ENCODE assay signal across 23 cellular contexts in the genomic region with DNA sequence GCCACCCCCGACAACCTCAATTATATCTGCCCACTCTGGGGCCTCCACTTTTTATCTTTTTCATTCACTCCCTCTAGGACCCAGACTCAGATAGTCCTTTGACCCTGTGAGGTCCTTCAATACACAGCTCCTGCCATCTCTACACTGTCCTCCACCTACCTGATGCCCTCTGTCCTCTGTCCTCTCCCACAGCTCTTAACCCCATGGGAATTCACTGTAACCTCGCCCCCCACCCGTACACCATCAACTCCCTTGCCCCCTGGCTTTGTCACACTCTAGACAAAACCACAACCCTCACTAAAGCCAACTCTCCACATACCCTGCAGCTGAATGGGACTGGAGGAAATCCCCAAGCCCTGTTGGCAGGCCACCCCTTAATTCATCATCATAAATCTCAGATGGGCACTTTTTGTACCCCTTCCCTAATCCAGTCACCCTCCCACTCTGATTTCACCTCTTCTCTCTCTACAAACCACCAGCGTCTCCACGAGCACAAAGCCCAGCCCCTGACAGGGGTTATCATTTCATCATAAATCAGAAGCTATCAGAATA. TPM values are rescaled to one million over a fixed set of nuclear protein-coding genes. Genes with fewer than 3 reads are reported as not detected.
DNase-seq lines count a peak whose midpoint lies in the region; ATAC-seq, FAIRE-seq and TF ChIP-seq lines count a peak whose summit lies in the region.
"Had no signal": no experiment of that assay in that cellular context is flagged by ENCODE, and none has a peak within 500 bp of the region (broad histone marks: within the 10 kb centered on the region; RNA-seq: fewer than 3 reads in every experiment).

No MANE protein-coding gene starts in this region.

- peak overlapping the region; percentile 69; the same call in 1 of the 2 replicates for H3K9ac ChIP-seq in KMS-11
- H3K9ac ChIP-seq in astrocyte (ENCODE audit: low read length), result no peak overlapping the region

- H3K27me3 ChIP-seq in KMS-11 (ENCODE audit: insufficient read depth, low read depth) (no peaks in the 10 kb centered on the region), astrocyte (ENCODE audit: insufficient read depth, low read length) (no peaks in the 10 kb centered on the region)
- H3K27me3 ChIP-seq: hepatocyte had no signal

- H3K4me2 ChIP-seq in KMS-11, result peak overlapping the region; percentile 82
- H3K4me2 ChIP-seq in astrocyte (ENCODE audit: low read length), result no peak overlapping the region
- H3K4me2 ChIP-seq: A549, hepatocyte had no signal

- no peak for FAIRE-seq in astrocyte (lab: Jason Lieb, UNC)
- FAIRE-seq: A549, HTR-8/SVneo, TTC549 had no signal

- no peaks in the 10 kb centered on the region for H3K27me3 Mint-ChIP-seq in activated CD4-positive, alpha-beta T cell treated with anti-CD3 and anti-CD28 coated beads, Interleukin-2, amount 10 ng/mL, durations not matched to agents 24 days and 14 days
- no peaks in the 10 kb centered on the region for H3K27me3 Mint-ChIP-seq in astrocyte (ENCODE audit: low read depth, unreplicated experiment)
- H3K27me3 Mint-ChIP-seq in progenitor cell of endocrine pancreas, result peaks cover 7% of the 10 kb centered on the region

- H3K79me2 ChIP-seq in KMS-11 (ENCODE audit: insufficient read depth, low read depth), result no peaks in the 10 kb centered on the region; the same call in 1 of the 2 replicates
- no peaks in the 10 kb centered on the region for H3K79me2 ChIP-seq in astrocyte (ENCODE audit: insufficient read depth, low read length)
- H3K79me2 ChIP-seq: hepatocyte had no signal

- TF ChIP-seq CTCF in KMS-11 (conservative IDR thresholded peaks at IDR 0.05; ENCODE audit: low read depth, low read length), result no peak
- no peak for TF ChIP-seq CTCF in astrocyte (IDR thresholded peaks at IDR 0.05; ENCODE audit: insufficient read depth, low read depth, low read length)
- TF ChIP-seq CTCF in progenitor cell of endocrine pancreas (IDR thresholded peaks at IDR 0.05; ENCODE audit: unreplicated experiment), result no peak

- no peak overlapping the region for H3K4me3 Mint-ChIP-seq in activated CD4-positive, alpha-beta T cell treated with anti-CD3 and anti-CD28 coated beads, Interleukin-2, amount 10 ng/mL, durations not matched to agents 24 days and 14 days
- H3K4me3 Mint-ChIP-seq in astrocyte (ENCODE audit: unreplicated experiment) (no peak overlapping the region), progenitor cell of endocrine pancreas (ENCODE audit: low read depth) (no peak overlapping the region)
- H3K4me3 Mint-ChIP-seq: mesothelial cell of epicardium had no signal

- H2AFZ ChIP-seq in KMS-11 (ENCODE audit: low read depth) (peak overlapping the region; percentile 16; the same call in 1 of the 2 replicates), astrocyte (ENCODE audit: low read depth, low read length) (no peak overlapping the region)
- H2AFZ ChIP-seq: hepatocyte had no signal

- H4K20me1 ChIP-seq in KMS-11 (ENCODE audit: insufficient read depth), result no peaks in the 10 kb centered on the region
- H4K20me1 ChIP-seq in astrocyte (ENCODE audit: insufficient read depth, low read length), result no peaks in the 10 kb centered on the region

- H3K27ac Mint-ChIP-seq in activated CD4-positive, alpha-beta T cell treated with anti-CD3 and anti-CD28 coated beads, Interleukin-2, amount 10 ng/mL, durations not matched to agents 24 days and 14 days, result peak overlapping the region; percentile 64
- H3K27ac Mint-ChIP-seq in astrocyte (ENCODE audit: unreplicated experiment) (peak overlapping the region; percentile 74), progenitor cell of endocrine pancreas (no peak overlapping the region)
- H3K27ac Mint-ChIP-seq: mesothelial cell of epicardium had no signal

- H3K4me3 ChIP-seq in KMS-11 (IDR thresholded peaks at IDR 0.05; ENCODE audit: insufficient read depth, low read depth, low read length) (no peak overlapping the region), astrocyte (ENCODE audit: insufficient read depth, low read depth, low read length) (no peak overlapping the region)
- H3K4me3 ChIP-seq: A549, hepatocyte had no signal

- H3K9me3 Mint-ChIP-seq in activated CD4-positive, alpha-beta T cell treated with anti-CD3 and anti-CD28 coated beads, Interleukin-2, amount 10 ng/mL, durations not matched to agents 24 days and 14 days, result no peaks in the 10 kb centered on the region
- peaks cover 4% of the 10 kb centered on the region for H3K9me3 Mint-ChIP-seq in astrocyte (ENCODE audit: unreplicated experiment)
- H3K9me3 Mint-ChIP-seq in progenitor cell of endocrine pancreas (ENCODE audit: low read depth), result no peaks in the 10 kb centered on the region
- H3K9me3 Mint-ChIP-seq: mesothelial cell of epicardium had no signal

- no peak for ATAC-seq in GM21717 (IDR thresholded peaks at IDR 0.05; ENCODE audit: unreplicated experiment)
- ATAC-seq: A549, SK-N-SH treated with all-trans-retinoic acid at 6 μM for 48 hours had no signal

- peaks cover 80% of the 10 kb centered on the region for H3K4me1 ChIP-seq in KMS-11 (ENCODE audit: low read depth, poor library complexity, severe bottlenecking)
- peaks cover 20% of the 10 kb centered on the region for H3K4me1 ChIP-seq in astrocyte (ENCODE audit: insufficient read depth, low read length)

- intact Hi-C loops in activated CD4-positive, alpha-beta T cell treated with anti-CD3 and anti-CD28 coated beads, Interleukin-2, amount 10 ng/mL, durations not matched to agents 24 days and 14 days (cut with micrococcal nuclease), result loop anchor here (2.0 to 10.0 kb wide), 4 partner anchors 49 to 695 kb away; a partner anchor contains a TSS

- H3K36me3 ChIP-seq in KMS-11 (ENCODE audit: insufficient read depth), result no peaks in the 10 kb centered on the region
- no peaks in the 10 kb centered on the region for H3K36me3 ChIP-seq in astrocyte (ENCODE audit: insufficient read depth, low read length)

- peaks cover 64% of the 10 kb centered on the region for H3K4me1 Mint-ChIP-seq in activated CD4-positive, alpha-beta T cell treated with anti-CD3 and anti-CD28 coated beads, Interleukin-2, amount 10 ng/mL, durations not matched to agents 24 days and 14 days
- H3K4me1 Mint-ChIP-seq in astrocyte (ENCODE audit: low read depth, unreplicated experiment), result peaks cover 42% of the 10 kb centered on the region
- peaks cover 11% of the 10 kb centered on the region for H3K4me1 Mint-ChIP-seq in progenitor cell of endocrine pancreas (ENCODE audit: low read depth)

- no peaks in the 10 kb centered on the region for H3K9me3 ChIP-seq in astrocyte (ENCODE audit: insufficient read depth, low read depth, low read length)
- H3K9me3 ChIP-seq: A549 had no signal

- H3K27ac ChIP-seq in KMS-11, result peak overlapping the region; percentile 91
- H3K27ac ChIP-seq in astrocyte (ENCODE audit: low read depth, low read length), result no peak overlapping the region
- H3K27ac ChIP-seq: hepatocyte had no signal

- DNase-seq in activated CD4-positive, alpha-beta T cell treated with anti-CD3 and anti-CD28 coated beads, Interleukin-2, amount 10 ng/mL, durations not matched to agents 24 days and 14 days, result no peak
- no peak for DNase-seq in activated CD4-positive, alpha-beta T cell treated with anti-CD3 and anti-CD28 coated beads for 4 hours
- DNase-seq in astrocyte (ENCODE audit: low read depth) (no peak), middle frontal gyrus (ENCODE audit: extremely low spot score, low spot score) (no peak), progenitor cell of endocrine pancreas (ENCODE audit: low spot score, unreplicated experiment) (no peak)
- peak; percentile 20 for DNase-seq in stimulated activated CD8-positive, alpha-beta memory T cell treated with anti-CD3 and anti-CD28 coated beads, Interleukin-4, amount 100 ng/mL, for 48 hours
- DNase-seq: activated CD4-positive, alpha-beta T cell treated with anti-CD3 and anti-CD28 coated beads, Interleukin-2, amount 50 U/mL, for 4 hours; activated gamma-delta T cell treated with Interleukin-2 at 50 U/mL for 16 hours; DND-41; kidney glomerular epithelial cell; NCI-H187; NCI-H226; occipital lobe; stimulated activated CD4-positive, alpha-beta T cell treated with anti-CD3 and anti-CD28 coated beads, Interleukin-2, amount 100 ng/mL, for 48 hours; trophoblast cell had no signal

- H3K36me3 Mint-ChIP-seq in activated CD4-positive, alpha-beta T cell treated with anti-CD3 and anti-CD28 coated beads, Interleukin-2, amount 10 ng/mL, durations not matched to agents 24 days and 14 days (ENCODE audit: low read depth), result no peaks in the 10 kb centered on the region
- no peaks in the 10 kb centered on the region for H3K36me3 Mint-ChIP-seq in astrocyte (ENCODE audit: low read depth, unreplicated experiment)
- H3K36me3 Mint-ChIP-seq in progenitor cell of endocrine pancreas (ENCODE audit: insufficient read depth), result no peaks in the 10 kb centered on the region
- H3K36me3 Mint-ChIP-seq: mesothelial cell of epicardium had no signal

RNA-seq across cellular contexts. Expression of a gene that starts 52.3 kb away (rescaled TPM):
- total RNA-seq in activated CD4-positive, alpha-beta T cell treated with anti-CD3 and anti-CD28 coated beads, Interleukin-2, amount 10 ng/mL, durations not matched to agents 24 days and 14 days, result 0.61 and 1.2 TPM in 2 replicates
- total RNA-seq in astrocyte (0.50 TPM in 1 of 2 replicates, not detected in the other), progenitor cell of endocrine pancreas (not detected in 2 replicates)
